28 cellular contexts compared by ENCODE assay signal in genomic region chrX:155001873-155002272, GRCh38.
"Had no signal": no experiment of that assay in that cellular context is flagged by ENCODE, and none has a peak within 500 bp of the region (broad histone marks: within the 10 kb centered on the region; RNA-seq: fewer than 3 reads in every experiment).

No MANE protein-coding gene starts in this region.

- H3K4me3 ChIP-seq: esophagus squamous epithelium, heart right ventricle, left lung, mucosa of descending colon, right lobe of liver, smooth muscle cell, thoracic aorta, tibial nerve, upper lobe of left lung had no signal

- FAIRE-seq: endometrium, islet of Langerhans, urothelium cell line had no signal

- H3K27ac ChIP-seq: esophagus squamous epithelium, heart right ventricle, left lung, neutrophil, parathyroid adenoma, right lobe of liver, thoracic aorta, tibial nerve, upper lobe of left lung had no signal

- H3K36me3 ChIP-seq: esophagus squamous epithelium, heart right ventricle, left lung, neutrophil, right lobe of liver, thoracic aorta, tibial nerve, upper lobe of left lung had no signal

- ATAC-seq: effector memory CD8-positive, alpha-beta T cell; heart right ventricle; left cardiac atrium; left lung; mucosa of descending colon; right lobe of liver had no signal

- H3K27me3 ChIP-seq: esophagus squamous epithelium, heart right ventricle, left lung, neutrophil, right lobe of liver, tibial nerve, upper lobe of left lung had no signal

- H3K9me3 ChIP-seq: esophagus squamous epithelium, heart right ventricle, left lung, mucosa of descending colon, neutrophil, right lobe of liver, thoracic aorta, tibial nerve, upper lobe of left lung had no signal

- DNase-seq: cortex of kidney; effector memory CD8-positive, alpha-beta T cell; erythroblast; esophagus squamous epithelium; foreskin melanocyte; glutamatergic neuron; heart right ventricle; hippocampal formation; left cardiac atrium; left lung; mesenchymal stem cell; mucosa of descending colon; naive B cell; right lobe of liver; stimulated activated CD4-positive, alpha-beta T cell treated with anti-CD3 and anti-CD28 coated beads, Interleukin-12 subunit alpha, Interleukin-12 subunit beta, amount 100 ng/mL, for 4 hours; stimulated activated CD4-positive, alpha-beta T cell treated with anti-CD3 and anti-CD28 coated beads, Interleukin-1b, Interleukin-23, amount 100 ng/mL, for 48 hours; stimulated activated CD4-positive, alpha-beta T cell treated with anti-CD3 and anti-CD28 coated beads, Interleukin-4, amount 100 ng/mL, for 1 hour; stimulated activated CD8-positive, alpha-beta memory T cell treated with anti-CD3 and anti-CD28 coated beads, Interleukin-4, amount 100 ng/mL, for 48 hours; stimulated activated naive CD4-positive, alpha-beta T cell treated with Interleukin-2 at 50 U/mL for 16 hours; upper lobe of left lung had no signal

- H3K4me1 ChIP-seq: esophagus squamous epithelium, left lung, parathyroid adenoma, right lobe of liver, tibial nerve, upper lobe of left lung had no signal
